13 cellular contexts compared by ENCODE assay signal in the genomic region with DNA sequence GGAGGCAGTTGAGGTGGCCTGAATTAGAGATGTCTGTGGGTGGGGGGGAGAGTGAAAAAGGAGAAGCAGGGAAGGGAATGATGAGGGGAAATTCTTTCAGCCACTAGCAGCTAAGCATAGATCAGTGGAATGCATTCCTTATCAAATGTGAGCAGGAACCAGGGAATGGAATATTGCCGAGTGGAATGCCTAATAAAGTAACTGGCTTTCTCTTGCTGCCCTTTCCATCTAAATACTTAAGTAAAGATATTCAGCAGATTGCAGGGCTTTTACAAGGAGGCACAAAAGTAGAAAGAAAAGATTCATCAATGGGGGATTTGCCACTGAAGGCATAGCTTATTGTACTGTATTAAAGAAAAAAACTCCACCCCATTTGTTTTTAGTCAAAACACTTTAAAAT.
A peak's percentile ranks its signal among the peaks of the same experiment; 100 is the strongest.
DNase-seq lines count a peak whose midpoint lies in the region; ATAC-seq and TF ChIP-seq lines count a peak whose summit lies in the region.
"Had no signal": no experiment of that assay in that cellular context is flagged by ENCODE, and none has a peak within 500 bp of the region (broad histone marks: within the 10 kb centered on the region; RNA-seq: fewer than 3 reads in every experiment).

No MANE protein-coding gene starts in this region.

- CTCF ChIA-PET in SK-N-SH (lab: Yijun Ruan, JAX) (interaction anchor here (0.6 to 5.9 kb wide), 35 partner anchors 11 to 1660 kb away, joined by 3 to 69 read pairs (median 3); a partner anchor contains a TSS), PC-9 (lab: Charles Lee) (interaction anchor here (0.6 to 0.8 kb wide), 2 partner anchors 959 to 1053 kb away, joined by 3 read pairs; no protein-coding TSS in a partner anchor)

- H3K9me3 ChIP-seq in SK-N-SH: no peaks in the 10 kb centered on the region
- no peaks in the 10 kb centered on the region for H3K9me3 ChIP-seq in PC-9 (ENCODE audit: insufficient read depth, low read depth)
- no peaks in the 10 kb centered on the region for H3K9me3 ChIP-seq in hepatocyte (ENCODE audit: low read depth)
- H3K9me3 ChIP-seq in thoracic aorta: no peaks in the 10 kb centered on the region
- H3K9me3 ChIP-seq: MG63 had no signal

- H4K20me1 ChIP-seq in SK-N-SH (ENCODE audit: insufficient read depth) (no peaks in the 10 kb centered on the region), PC-9 (ENCODE audit: insufficient read depth) (no peaks in the 10 kb centered on the region), hepatocyte (ENCODE audit: insufficient read depth, poor library complexity, severe bottlenecking) (no peaks in the 10 kb centered on the region)

- no TSS peak for BruUV-seq in PC-9 (replicated peaks; lab: Mats Ljungman, UMichigan)

- POLR2A ChIA-PET in SK-N-SH (lab: Yijun Ruan, JAX): no interaction called here
- POLR2A ChIA-PET in PC-9 (lab: Charles Lee; ENCODE audit: unreplicated experiment): no interaction called here

- H3K36me3 ChIP-seq in SK-N-SH (replicated peaks in 1 of 2; ENCODE audit: control insufficient read depth in 1 of 2, insufficient read depth in 2 of 2, low read length in 1 of 2) (no peaks in the 10 kb centered on the region), PC-9 (ENCODE audit: low read depth) (no peaks in the 10 kb centered on the region), hepatocyte (replicated peaks; ENCODE audit: insufficient read depth, low read depth) (no peaks in the 10 kb centered on the region), thoracic aorta (no peaks in the 10 kb centered on the region)
- H3K36me3 ChIP-seq: MG63 had no signal

- no peak overlapping the region for H3K9ac ChIP-seq in SK-N-SH

- H3K27me3 ChIP-seq in SK-N-SH (ENCODE audit: insufficient read depth) (no peaks in the 10 kb centered on the region; the same call in 1 of the 2 replicates), PC-9 (ENCODE audit: insufficient read depth, low read depth) (no peaks in the 10 kb centered on the region), hepatocyte (no peaks in the 10 kb centered on the region), thoracic aorta (replicated peaks; ENCODE audit: insufficient read depth) (no peaks in the 10 kb centered on the region)

- TF ChIP-seq CTCF in SK-N-SH (IDR thresholded peaks at IDR 0.05) (no peak), PC-9 (conservative IDR thresholded peaks at IDR 0.05) (no peak), hepatocyte (IDR thresholded peaks at IDR 0.05; ENCODE audit: poor library complexity) (no peak), thoracic aorta (IDR thresholded peaks at IDR 0.05) (no peak)

- H2AFZ ChIP-seq in SK-N-SH (ENCODE audit: low read depth) (no peak overlapping the region), PC-9 (no peak overlapping the region), hepatocyte (no peak overlapping the region)

- H3K27ac ChIP-seq in SK-N-SH (ENCODE audit: low read depth in 2 of 2, low read length in 1 of 2): no peak overlapping the region
- no peak overlapping the region for H3K27ac ChIP-seq in PC-9
- H3K27ac ChIP-seq in hepatocyte: no peak overlapping the region
- H3K27ac ChIP-seq in thoracic aorta: no peak overlapping the region
- H3K27ac ChIP-seq: 22Rv1, epithelial cell of prostate, VCaP had no signal

- ATAC-seq in SK-N-SH treated with all-trans-retinoic acid at 6 μM for 48 hours: no peak; the same call in 2 of the 3 replicates
- ATAC-seq in thoracic aorta (ENCODE audit: insufficient number of reproducible peaks, low FRiP score, low read depth): no peak
- no peak for ATAC-seq in HG03432 (IDR thresholded peaks at IDR 0.05; ENCODE audit: unreplicated experiment)
- ATAC-seq in GM18907 (IDR thresholded peaks at IDR 0.05; ENCODE audit: unreplicated experiment): no peak
- no peak for ATAC-seq in HG03469 (IDR thresholded peaks at IDR 0.05; ENCODE audit: unreplicated experiment)

- 32% methylated on average over 1 of the region's 1 CpG for WGBS in SK-N-SH (ENCODE audit: low lambda C conversion rate)
- WGBS in hepatocyte (ENCODE audit: low lambda C conversion rate, missing lambda C conversion rate): 50% methylated on average over 1 of the region's 1 CpG

- DNase-seq in SK-N-SH: no peak
- no peak for DNase-seq in PC-9
- no peak for DNase-seq in hepatocyte (ENCODE audit: low spot score)
- DNase-seq in thoracic aorta (ENCODE audit: low spot score): no peak
- DNase-seq: NCI-H2081 treated with DMSO at 0.1 percent for 48 hours had no signal

- intact Hi-C loops in PC-9 (cut with micrococcal nuclease; ENCODE audit: unreplicated experiment): loop anchor here (1.0 to 5.0 kb wide), 4 partner anchors 277 to 1216 kb away; no protein-coding TSS in a partner anchor

- no peak for TF ChIP-seq RAD21 in SK-N-SH (IDR thresholded peaks at IDR 0.05; ENCODE audit: low read length)

- H3K9me2 ChIP-seq in SK-N-SH: no peaks in the 10 kb centered on the region
- no peaks in the 10 kb centered on the region for H3K9me2 ChIP-seq in PC-9 (ENCODE audit: insufficient read depth)
- H3K9me2 ChIP-seq in hepatocyte (replicated peaks; ENCODE audit: insufficient read depth): no peaks in the 10 kb centered on the region

- no peaks in the 10 kb centered on the region for H3K79me2 ChIP-seq in SK-N-SH (ENCODE audit: insufficient read depth)
- no peaks in the 10 kb centered on the region for H3K79me2 ChIP-seq in PC-9 (ENCODE audit: low read depth)
- H3K79me2 ChIP-seq in hepatocyte: no peaks in the 10 kb centered on the region

- H3K4me1 ChIP-seq in SK-N-SH (ENCODE audit: control insufficient read depth in 1 of 2, insufficient read depth in 2 of 2, low read depth in 1 of 2, low read length in 1 of 2): peaks cover 2 to 6% of the 10 kb centered on the region in 2 experiments; a peak in 2 of 4 replicates
- peaks cover 15% of the 10 kb centered on the region for H3K4me1 ChIP-seq in PC-9 (replicated peaks; ENCODE audit: insufficient read depth)
- H3K4me1 ChIP-seq in hepatocyte (ENCODE audit: insufficient read depth): peaks cover 5% of the 10 kb centered on the region
- H3K4me1 ChIP-seq in thoracic aorta (ENCODE audit: control insufficient read depth in 1 of 2, low read depth in 2 of 2): no peaks in the 10 kb centered on the region

- H3F3A ChIP-seq in SK-N-SH (replicated peaks; ENCODE audit: insufficient read depth) (no peaks in the 10 kb centered on the region), PC-9 (ENCODE audit: insufficient read depth, low read depth) (no peaks in the 10 kb centered on the region)

- H3K4me2 ChIP-seq in SK-N-SH (peak overlapping the region; percentile 75; the same call in 1 of the 2 replicates), PC-9 (peak overlapping the region; percentile 82; the same call in 1 of the 2 replicates), hepatocyte (peak overlapping the region; percentile 69)

- H3K4me3 ChIP-seq in SK-N-SH (ENCODE audit: low read depth in 2 of 2, low read length in 1 of 2): no peak overlapping the region
- H3K4me3 ChIP-seq in PC-9: no peak overlapping the region
- H3K4me3 ChIP-seq in hepatocyte: no peak overlapping the region
- peak overlapping the region; percentile 51 for H3K4me3 ChIP-seq in thoracic aorta
- H3K4me3 ChIP-seq: MG63 had no signal

- no peak for TF ChIP-seq EP300 in SK-N-SH (IDR thresholded peaks at IDR 0.05; ENCODE audit: borderline replicate concordance in 1 of 2, low read depth in 1 of 2, low read length in 1 of 2)

TF ChIP-seq in SK-N-SH, 30 proteins besides CTCF, POLR2A, EP300 and RAD21 (continues in another document):
- TF ChIP-seq, protein P1, sequence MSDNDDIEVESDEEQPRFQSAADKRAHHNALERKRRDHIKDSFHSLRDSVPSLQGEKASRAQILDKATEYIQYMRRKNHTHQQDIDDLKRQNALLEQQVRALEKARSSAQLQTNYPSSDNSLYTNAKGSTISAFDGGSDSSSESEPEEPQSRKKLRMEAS (IDR thresholded peaks at IDR 0.05; ENCODE audit: low read depth): no peak
- TF ChIP-seq RFX5 (IDR thresholded peaks at IDR 0.05; ENCODE audit: low read length) (no peak), TCF12 (IDR thresholded peaks at IDR 0.05) (no peak), NFIC (IDR thresholded peaks at IDR 0.05; ENCODE audit: borderline replicate concordance) (no peak), YY1 (IDR thresholded peaks at IDR 0.05; ENCODE audit: low read depth) (no peak), TAF1 (IDR thresholded peaks at IDR 0.05; ENCODE audit: borderline replicate concordance, low read depth, low read length) (no peak), SIN3A (IDR thresholded peaks at IDR 0.05; ENCODE audit: borderline replicate concordance, low read depth, low read length) (no peak), FOXM1 (IDR thresholded peaks at IDR 0.05; ENCODE audit: low read depth) (no peak)
- TF ChIP-seq, protein P2, sequence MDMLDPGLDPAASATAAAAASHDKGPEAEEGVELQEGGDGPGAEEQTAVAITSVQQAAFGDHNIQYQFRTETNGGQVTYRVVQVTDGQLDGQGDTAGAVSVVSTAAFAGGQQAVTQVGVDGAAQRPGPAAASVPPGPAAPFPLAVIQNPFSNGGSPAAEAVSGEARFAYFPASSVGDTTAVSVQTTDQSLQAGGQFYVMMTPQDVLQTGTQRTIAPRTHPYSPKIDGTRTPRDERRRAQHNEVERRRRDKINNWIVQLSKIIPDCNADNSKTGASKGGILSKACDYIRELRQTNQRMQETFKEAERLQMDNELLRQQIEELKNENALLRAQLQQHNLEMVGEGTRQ (IDR thresholded peaks at IDR 0.05; ENCODE audit: borderline replicate concordance, low read depth, low read length): no peak

TF ChIP-seq in SK-N-SH treated with all-trans-retinoic acid at 6 μM for 48 hours, 23 proteins besides CTCF, POLR2A, EP300 and RAD21 (continues in another document):
- TF ChIP-seq ARNTL (CRISPR knock-in tag; IDR thresholded peaks at IDR 0.05; ENCODE audit: borderline replicate concordance, low read depth): no peak
- TF ChIP-seq OSR1 (CRISPR knock-in tag; IDR thresholded peaks at IDR 0.05): no peak
- TF ChIP-seq, protein P3, sequence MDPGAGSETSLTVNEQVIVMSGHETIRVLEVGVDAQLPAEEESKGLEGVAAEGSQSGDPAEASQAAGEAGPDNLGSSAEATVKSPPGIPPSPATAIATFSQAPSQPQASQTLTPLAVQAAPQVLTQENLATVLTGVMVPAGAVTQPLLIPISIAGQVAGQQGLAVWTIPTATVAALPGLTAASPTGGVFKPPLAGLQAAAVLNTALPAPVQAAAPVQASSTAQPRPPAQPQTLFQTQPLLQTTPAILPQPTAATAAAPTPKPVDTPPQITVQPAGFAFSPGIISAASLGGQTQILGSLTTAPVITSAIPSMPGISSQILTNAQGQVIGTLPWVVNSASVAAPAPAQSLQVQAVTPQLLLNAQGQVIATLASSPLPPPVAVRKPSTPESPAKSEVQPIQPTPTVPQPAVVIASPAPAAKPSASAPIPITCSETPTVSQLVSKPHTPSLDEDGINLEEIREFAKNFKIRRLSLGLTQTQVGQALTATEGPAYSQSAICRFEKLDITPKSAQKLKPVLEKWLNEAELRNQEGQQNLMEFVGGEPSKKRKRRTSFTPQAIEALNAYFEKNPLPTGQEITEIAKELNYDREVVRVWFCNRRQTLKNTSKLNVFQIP (CRISPR knock-in tag; IDR thresholded peaks at IDR 0.05; ENCODE audit: borderline replicate concordance, low read depth): no peak
- TF ChIP-seq SNAI2 (CRISPR knock-in tag; IDR thresholded peaks at IDR 0.05): no peak
